Comparison of ENCODE assay signal across 17 cellular contexts in the genomic region with DNA sequence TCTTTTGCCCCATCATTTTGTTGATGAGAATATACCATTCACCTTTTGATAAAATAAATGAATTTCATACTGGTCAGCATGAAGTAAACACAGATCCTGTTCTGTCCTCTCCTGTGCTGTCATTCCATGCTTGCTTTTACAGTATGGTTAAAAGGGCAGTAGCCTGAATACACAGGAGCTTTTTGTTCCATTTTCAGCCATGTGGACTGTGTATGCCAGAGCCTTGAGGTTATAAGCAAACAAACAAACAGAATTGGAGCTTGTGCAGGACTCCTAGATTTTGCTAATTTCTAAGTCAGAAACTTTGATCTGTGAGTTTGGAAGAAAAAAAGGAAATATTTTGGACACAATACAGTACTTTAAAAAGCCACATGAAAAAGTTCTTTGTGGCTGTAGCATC.
"Had no signal": no experiment of that assay in that cellular context is flagged by ENCODE, and none has a peak within 500 bp of the region (broad histone marks: within the 10 kb centered on the region; RNA-seq: fewer than 3 reads in every experiment).

No MANE protein-coding gene starts in this region.

- ATAC-seq: esophagus mucosa, gastroesophageal sphincter had no signal

- H3K27me3 Mint-ChIP-seq: naive thymus-derived CD8-positive, alpha-beta T cell; stimulated activated memory B cell treated with anti-CD40 and anti-IgM and Interleukin-4, amounts not matched to agents 10 μg/mL and 1 μg/mL and 100 μg/mL, for 72 hours; stimulated activated naive CD8-positive, alpha-beta T cell treated with anti-CD3 and anti-CD28 coated beads, Interleukin-15, Interleukin-2, amounts not matched to agents 100 ng/mL and 50 ng/mL, for 24 hours had no signal

- H3K27me3 ChIP-seq: dorsolateral prefrontal cortex, gastroesophageal sphincter, neutrophil, right atrium auricular region, spleen, testis, tibial nerve had no signal

- DNase-seq: cortex of kidney, immature natural killer cell, kidney had no signal

- H3K9me3 Mint-ChIP-seq: immature natural killer cell; naive thymus-derived CD8-positive, alpha-beta T cell; stimulated activated naive CD8-positive, alpha-beta T cell treated with anti-CD3 and anti-CD28 coated beads, Interleukin-15, Interleukin-2, amounts not matched to agents 100 ng/mL and 50 ng/mL, for 24 hours had no signal

- H3K9me3 ChIP-seq: gastroesophageal sphincter, mucosa of descending colon, neutrophil, right atrium auricular region, spleen, testis, tibial nerve had no signal

- FAIRE-seq: endometrium, kidney had no signal

- H3K4me3 Mint-ChIP-seq: immature natural killer cell; naive thymus-derived CD8-positive, alpha-beta T cell; stimulated activated memory B cell treated with anti-CD40 and anti-IgM and Interleukin-4, amounts not matched to agents 10 μg/mL and 1 μg/mL and 100 μg/mL, for 72 hours; stimulated activated naive CD8-positive, alpha-beta T cell treated with anti-CD3 and anti-CD28 coated beads, Interleukin-15, Interleukin-2, amounts not matched to agents 100 ng/mL and 50 ng/mL, for 24 hours had no signal

- H3K27ac ChIP-seq: dorsolateral prefrontal cortex, neutrophil, testis, tibial nerve had no signal

- H3K4me1 Mint-ChIP-seq: immature natural killer cell had no signal

- H3K4me3 ChIP-seq: gastroesophageal sphincter, lung, mucosa of descending colon, right atrium auricular region, spleen, testis, tibial nerve had no signal

- H3K36me3 ChIP-seq: gastroesophageal sphincter, neutrophil, right atrium auricular region, tibial nerve had no signal

- H3K4me1 ChIP-seq: gastroesophageal sphincter, testis had no signal

- H3K27ac Mint-ChIP-seq: immature natural killer cell; stimulated activated naive CD8-positive, alpha-beta T cell treated with anti-CD3 and anti-CD28 coated beads, Interleukin-15, Interleukin-2, amounts not matched to agents 100 ng/mL and 50 ng/mL, for 24 hours had no signal
